In genomic region chr1:111570781-111571181, GRCh38 we compare ENCODE assay signal across 1 cellular context.
TF ChIP-seq lines count a peak whose summit lies in the region.

No MANE protein-coding gene starts in this region.

TF ChIP-seq in GM23338, 12 proteins besides CTCF, POLR2A, EP300 and RAD21 (continued from another document):
- TF ChIP-seq, protein P1, sequence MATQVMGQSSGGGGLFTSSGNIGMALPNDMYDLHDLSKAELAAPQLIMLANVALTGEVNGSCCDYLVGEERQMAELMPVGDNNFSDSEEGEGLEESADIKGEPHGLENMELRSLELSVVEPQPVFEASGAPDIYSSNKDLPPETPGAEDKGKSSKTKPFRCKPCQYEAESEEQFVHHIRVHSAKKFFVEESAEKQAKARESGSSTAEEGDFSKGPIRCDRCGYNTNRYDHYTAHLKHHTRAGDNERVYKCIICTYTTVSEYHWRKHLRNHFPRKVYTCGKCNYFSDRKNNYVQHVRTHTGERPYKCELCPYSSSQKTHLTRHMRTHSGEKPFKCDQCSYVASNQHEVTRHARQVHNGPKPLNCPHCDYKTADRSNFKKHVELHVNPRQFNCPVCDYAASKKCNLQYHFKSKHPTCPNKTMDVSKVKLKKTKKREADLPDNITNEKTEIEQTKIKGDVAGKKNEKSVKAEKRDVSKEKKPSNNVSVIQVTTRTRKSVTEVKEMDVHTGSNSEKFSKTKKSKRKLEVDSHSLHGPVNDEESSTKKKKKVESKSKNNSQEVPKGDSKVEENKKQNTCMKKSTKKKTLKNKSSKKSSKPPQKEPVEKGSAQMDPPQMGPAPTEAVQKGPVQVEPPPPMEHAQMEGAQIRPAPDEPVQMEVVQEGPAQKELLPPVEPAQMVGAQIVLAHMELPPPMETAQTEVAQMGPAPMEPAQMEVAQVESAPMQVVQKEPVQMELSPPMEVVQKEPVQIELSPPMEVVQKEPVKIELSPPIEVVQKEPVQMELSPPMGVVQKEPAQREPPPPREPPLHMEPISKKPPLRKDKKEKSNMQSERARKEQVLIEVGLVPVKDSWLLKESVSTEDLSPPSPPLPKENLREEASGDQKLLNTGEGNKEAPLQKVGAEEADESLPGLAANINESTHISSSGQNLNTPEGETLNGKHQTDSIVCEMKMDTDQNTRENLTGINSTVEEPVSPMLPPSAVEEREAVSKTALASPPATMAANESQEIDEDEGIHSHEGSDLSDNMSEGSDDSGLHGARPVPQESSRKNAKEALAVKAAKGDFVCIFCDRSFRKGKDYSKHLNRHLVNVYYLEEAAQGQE (IDR thresholded peaks at IDR 0.05; ENCODE audit: unreplicated experiment): no peak
- TF ChIP-seq JUNB (IDR thresholded peaks at IDR 0.05; ENCODE audit: unreplicated experiment) (no peak), NANOG (IDR thresholded peaks at IDR 0.05; ENCODE audit: borderline replicate concordance) (no peak), ETS1 (IDR thresholded peaks at IDR 0.05) (no peak), EZH2 (IDR thresholded peaks at IDR 0.05; ENCODE audit: low read depth, unreplicated experiment) (no peak), ZNF331 (CRISPR knock-in tag; IDR thresholded peaks at IDR 0.05; ENCODE audit: low read depth) (no peak), CREB1 (CRISPR knock-in tag; IDR thresholded peaks at IDR 0.05; ENCODE audit: low read depth) (no peak), STAT1 (IDR thresholded peaks at IDR 0.05; ENCODE audit: unreplicated experiment) (no peak)
